ENCODE assay signal across 21 cellular contexts in genomic region chr4:110216079-110216478, GRCh38. TPM values are rescaled to one million over a fixed set of nuclear protein-coding genes. Genes with fewer than 3 reads are reported as not detected.
DNase-seq lines count a peak whose midpoint lies in the region; ATAC-seq and TF ChIP-seq lines count a peak whose summit lies in the region.
"Had no signal": no experiment of that assay in that cellular context is flagged by ENCODE, and none has a peak within 500 bp of the region (broad histone marks: within the 10 kb centered on the region; RNA-seq: fewer than 3 reads in every experiment).

No MANE protein-coding gene starts in this region.

- no peak for TF ChIP-seq CTCF in fibroblast of mammary gland (conservative IDR thresholded peaks at IDR 0.05; ENCODE audit: control insufficient read depth, insufficient read depth, low read depth, low read length)

- ATAC-seq in HG03439 (IDR thresholded peaks at IDR 0.05; ENCODE audit: unreplicated experiment) (no peak), HG03432 (IDR thresholded peaks at IDR 0.05; ENCODE audit: unreplicated experiment) (no peak), HG02642 (IDR thresholded peaks at IDR 0.05; ENCODE audit: poor library complexity, unreplicated experiment) (no peak)

- DNase-seq in LHCN-M2 (ENCODE audit: low read depth) (peak; percentile 8), RKO (ENCODE audit: low spot score) (peak; percentile 37), fibroblast of mammary gland (ENCODE audit: low read depth) (peak; percentile 54), renal cortical epithelial cell (ENCODE audit: low read depth) (peak; percentile 27), ecto neural progenitor cell (ENCODE audit: low spot score) (no peak)
- DNase-seq: Caco-2; CD4-positive, alpha-beta memory T cell; DMS 273 treated with DMSO at 0.1 percent for 48 hours; DMS79 treated with DMSO at 0.1 percent for 48 hours; H9; Kasumi-1; NCI-H1694; NCI-H2081; NCI-H2171 treated with DMSO at 0.1 percent for 48 hours; NCI-H526; OCI-M1; Right ventricle myocardium superior had no signal

- no peak overlapping the region for H3K4me3 ChIP-seq in fibroblast of mammary gland (ENCODE audit: control insufficient read depth, low read depth, low read length)
- H3K4me3 ChIP-seq: BLaER1 treated with 17β-estradiol and CSF1 and Interleukin-3, amounts not matched to agents 10 nM and 100 nM had no signal

RNA-seq across cellular contexts. Expression of gene ELOVL6, which starts 17.7 kb away (rescaled TPM):
- total RNA-seq in LHCN-M2 (2014; rRNA removed): 10.4 and 10.7 TPM in 2 replicates
- polyA plus RNA-seq in LHCN-M2 (2012): 14.8 TPM
- total RNA-seq in renal cortical epithelial cell: 17.0 and 31.7 TPM in 2 replicates
